1 cellular context compared by ENCODE assay signal in the genomic region with DNA sequence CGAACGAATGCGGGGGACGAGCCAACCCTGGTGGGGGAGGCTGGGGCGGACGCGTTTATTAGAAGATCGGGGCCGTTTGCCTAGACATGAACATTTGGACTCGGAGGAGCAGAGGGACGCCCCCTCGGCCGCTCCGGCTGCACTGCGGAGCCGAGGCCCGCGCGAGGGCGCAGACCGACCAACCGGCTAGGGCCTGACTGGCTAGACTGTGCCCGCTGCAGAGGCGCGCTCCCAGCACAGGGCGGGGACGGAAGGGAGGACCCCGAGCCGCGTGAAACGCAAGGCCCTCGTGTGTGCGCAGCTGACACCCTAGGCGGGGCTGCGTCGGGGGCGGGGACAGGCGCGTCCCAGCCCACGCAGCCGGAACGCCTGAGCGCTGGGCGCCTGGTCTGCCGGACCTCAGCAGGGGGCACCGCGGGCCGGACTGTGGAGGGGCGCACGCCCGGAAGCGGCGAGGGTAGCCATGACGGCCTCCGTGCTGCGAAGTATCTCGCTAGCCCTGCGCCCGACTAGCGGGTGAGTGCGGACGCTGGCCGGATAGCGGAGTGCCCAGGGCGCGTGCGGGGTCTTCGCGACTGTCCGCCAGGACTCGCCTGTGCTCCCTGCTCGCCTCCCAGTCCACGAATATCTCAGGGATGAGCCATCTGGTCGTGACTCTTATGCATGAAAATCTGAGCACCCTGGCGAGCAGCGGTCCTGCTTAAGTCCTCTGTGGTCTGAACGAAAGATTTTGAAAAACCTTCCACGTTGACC.
A peak's percentile ranks its signal among the peaks of the same experiment; 100 is the strongest.
TF ChIP-seq lines count a peak whose summit lies in the region.

A gene (plus strand): TSS at position 454 of the 753 bp plus-strand sequence. CDS start 10 bp downstream, at position 464.

TF ChIP-seq in GM12878, 131 proteins besides CTCF, POLR2A, EP300 and RAD21 (continued from another document and continues in another):
- TF ChIP-seq, protein P1, sequence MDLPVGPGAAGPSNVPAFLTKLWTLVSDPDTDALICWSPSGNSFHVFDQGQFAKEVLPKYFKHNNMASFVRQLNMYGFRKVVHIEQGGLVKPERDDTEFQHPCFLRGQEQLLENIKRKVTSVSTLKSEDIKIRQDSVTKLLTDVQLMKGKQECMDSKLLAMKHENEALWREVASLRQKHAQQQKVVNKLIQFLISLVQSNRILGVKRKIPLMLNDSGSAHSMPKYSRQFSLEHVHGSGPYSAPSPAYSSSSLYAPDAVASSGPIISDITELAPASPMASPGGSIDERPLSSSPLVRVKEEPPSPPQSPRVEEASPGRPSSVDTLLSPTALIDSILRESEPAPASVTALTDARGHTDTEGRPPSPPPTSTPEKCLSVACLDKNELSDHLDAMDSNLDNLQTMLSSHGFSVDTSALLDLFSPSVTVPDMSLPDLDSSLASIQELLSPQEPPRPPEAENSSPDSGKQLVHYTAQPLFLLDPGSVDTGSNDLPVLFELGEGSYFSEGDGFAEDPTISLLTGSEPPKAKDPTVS (IDR thresholded peaks at IDR 0.05; ENCODE audit: low read depth, low read length): no peak; the same call in 1 of the 2 replicates
- no peak for TF ChIP-seq CHD1 (IDR thresholded peaks at IDR 0.05; ENCODE audit: low read depth, low read length)
- TF ChIP-seq CHD4 (IDR thresholded peaks at IDR 0.05): no peak
- no peak for TF ChIP-seq SUZ12 (IDR thresholded peaks at IDR 0.05; ENCODE audit: unreplicated experiment)
- peak; percentile 91 for TF ChIP-seq ESRRA (IDR thresholded peaks at IDR 0.05; ENCODE audit: low read length)
- TF ChIP-seq, protein P2, sequence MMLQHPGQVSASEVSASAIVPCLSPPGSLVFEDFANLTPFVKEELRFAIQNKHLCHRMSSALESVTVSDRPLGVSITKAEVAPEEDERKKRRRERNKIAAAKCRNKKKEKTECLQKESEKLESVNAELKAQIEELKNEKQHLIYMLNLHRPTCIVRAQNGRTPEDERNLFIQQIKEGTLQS (IDR thresholded peaks at IDR 0.05; ENCODE audit: borderline replicate concordance, extremely low read depth, low read depth, low read length): no peak
- TF ChIP-seq SIX5 (IDR thresholded peaks at IDR 0.05; ENCODE audit: low read depth, low read length, severe bottlenecking): peak; percentile 70
- TF ChIP-seq NR2C1 (IDR thresholded peaks at IDR 0.05): peak; percentile 76
- TF ChIP-seq, protein P3, sequence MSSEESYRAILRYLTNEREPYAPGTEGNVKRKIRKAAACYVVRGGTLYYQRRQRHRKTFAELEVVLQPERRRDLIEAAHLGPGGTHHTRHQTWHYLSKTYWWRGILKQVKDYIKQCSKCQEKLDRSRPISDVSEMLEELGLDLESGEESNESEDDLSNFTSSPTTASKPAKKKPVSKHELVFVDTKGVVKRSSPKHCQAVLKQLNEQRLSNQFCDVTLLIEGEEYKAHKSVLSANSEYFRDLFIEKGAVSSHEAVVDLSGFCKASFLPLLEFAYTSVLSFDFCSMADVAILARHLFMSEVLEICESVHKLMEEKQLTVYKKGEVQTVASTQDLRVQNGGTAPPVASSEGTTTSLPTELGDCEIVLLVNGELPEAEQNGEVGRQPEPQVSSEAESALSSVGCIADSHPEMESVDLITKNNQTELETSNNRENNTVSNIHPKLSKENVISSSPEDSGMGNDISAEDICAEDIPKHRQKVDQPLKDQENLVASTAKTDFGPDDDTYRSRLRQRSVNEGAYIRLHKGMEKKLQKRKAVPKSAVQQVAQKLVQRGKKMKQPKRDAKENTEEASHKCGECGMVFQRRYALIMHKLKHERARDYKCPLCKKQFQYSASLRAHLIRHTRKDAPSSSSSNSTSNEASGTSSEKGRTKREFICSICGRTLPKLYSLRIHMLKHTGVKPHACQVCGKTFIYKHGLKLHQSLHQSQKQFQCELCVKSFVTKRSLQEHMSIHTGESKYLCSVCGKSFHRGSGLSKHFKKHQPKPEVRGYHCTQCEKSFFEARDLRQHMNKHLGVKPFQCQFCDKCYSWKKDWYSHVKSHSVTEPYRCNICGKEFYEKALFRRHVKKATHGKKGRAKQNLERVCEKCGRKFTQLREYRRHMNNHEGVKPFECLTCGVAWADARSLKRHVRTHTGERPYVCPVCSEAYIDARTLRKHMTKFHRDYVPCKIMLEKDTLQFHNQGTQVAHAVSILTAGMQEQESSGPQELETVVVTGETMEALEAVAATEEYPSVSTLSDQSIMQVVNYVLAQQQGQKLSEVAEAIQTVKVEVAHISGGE (CRISPR knock-in tag; IDR thresholded peaks at IDR 0.05): peak; percentile 100
- TF ChIP-seq, protein P4, sequence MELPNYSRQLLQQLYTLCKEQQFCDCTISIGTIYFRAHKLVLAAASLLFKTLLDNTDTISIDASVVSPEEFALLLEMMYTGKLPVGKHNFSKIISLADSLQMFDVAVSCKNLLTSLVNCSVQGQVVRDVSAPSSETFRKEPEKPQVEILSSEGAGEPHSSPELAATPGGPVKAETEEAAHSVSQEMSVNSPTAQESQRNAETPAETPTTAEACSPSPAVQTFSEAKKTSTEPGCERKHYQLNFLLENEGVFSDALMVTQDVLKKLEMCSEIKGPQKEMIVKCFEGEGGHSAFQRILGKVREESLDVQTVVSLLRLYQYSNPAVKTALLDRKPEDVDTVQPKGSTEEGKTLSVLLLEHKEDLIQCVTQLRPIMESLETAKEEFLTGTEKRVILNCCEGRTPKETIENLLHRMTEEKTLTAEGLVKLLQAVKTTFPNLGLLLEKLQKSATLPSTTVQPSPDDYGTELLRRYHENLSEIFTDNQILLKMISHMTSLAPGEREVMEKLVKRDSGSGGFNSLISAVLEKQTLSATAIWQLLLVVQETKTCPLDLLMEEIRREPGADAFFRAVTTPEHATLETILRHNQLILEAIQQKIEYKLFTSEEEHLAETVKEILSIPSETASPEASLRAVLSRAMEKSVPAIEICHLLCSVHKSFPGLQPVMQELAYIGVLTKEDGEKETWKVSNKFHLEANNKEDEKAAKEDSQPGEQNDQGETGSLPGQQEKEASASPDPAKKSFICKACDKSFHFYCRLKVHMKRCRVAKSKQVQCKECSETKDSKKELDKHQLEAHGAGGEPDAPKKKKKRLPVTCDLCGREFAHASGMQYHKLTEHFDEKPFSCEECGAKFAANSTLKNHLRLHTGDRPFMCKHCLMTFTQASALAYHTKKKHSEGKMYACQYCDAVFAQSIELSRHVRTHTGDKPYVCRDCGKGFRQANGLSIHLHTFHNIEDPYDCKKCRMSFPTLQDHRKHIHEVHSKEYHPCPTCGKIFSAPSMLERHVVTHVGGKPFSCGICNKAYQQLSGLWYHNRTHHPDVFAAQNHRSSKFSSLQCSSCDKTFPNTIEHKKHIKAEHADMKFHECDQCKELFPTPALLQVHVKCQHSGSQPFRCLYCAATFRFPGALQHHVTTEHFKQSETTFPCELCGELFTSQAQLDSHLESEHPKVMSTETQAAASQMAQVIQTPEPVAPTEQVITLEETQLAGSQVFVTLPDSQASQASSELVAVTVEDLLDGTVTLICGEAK (IDR thresholded peaks at IDR 0.05; ENCODE audit: borderline replicate concordance): peak; percentile 96
- TF ChIP-seq CREB1 (IDR thresholded peaks at IDR 0.05; ENCODE audit: low read depth): peak; percentile 91
- peak; percentile 92 for TF ChIP-seq SP1 (IDR thresholded peaks at IDR 0.05; ENCODE audit: low read depth, low read length)
- TF ChIP-seq JUND (IDR thresholded peaks at IDR 0.05; ENCODE audit: low read depth, low read length): peak; percentile 39; the same call in 1 of the 2 replicates
- TF ChIP-seq SMARCA5 (IDR thresholded peaks at IDR 0.05): peak; percentile 95
- TF ChIP-seq, protein P5, sequence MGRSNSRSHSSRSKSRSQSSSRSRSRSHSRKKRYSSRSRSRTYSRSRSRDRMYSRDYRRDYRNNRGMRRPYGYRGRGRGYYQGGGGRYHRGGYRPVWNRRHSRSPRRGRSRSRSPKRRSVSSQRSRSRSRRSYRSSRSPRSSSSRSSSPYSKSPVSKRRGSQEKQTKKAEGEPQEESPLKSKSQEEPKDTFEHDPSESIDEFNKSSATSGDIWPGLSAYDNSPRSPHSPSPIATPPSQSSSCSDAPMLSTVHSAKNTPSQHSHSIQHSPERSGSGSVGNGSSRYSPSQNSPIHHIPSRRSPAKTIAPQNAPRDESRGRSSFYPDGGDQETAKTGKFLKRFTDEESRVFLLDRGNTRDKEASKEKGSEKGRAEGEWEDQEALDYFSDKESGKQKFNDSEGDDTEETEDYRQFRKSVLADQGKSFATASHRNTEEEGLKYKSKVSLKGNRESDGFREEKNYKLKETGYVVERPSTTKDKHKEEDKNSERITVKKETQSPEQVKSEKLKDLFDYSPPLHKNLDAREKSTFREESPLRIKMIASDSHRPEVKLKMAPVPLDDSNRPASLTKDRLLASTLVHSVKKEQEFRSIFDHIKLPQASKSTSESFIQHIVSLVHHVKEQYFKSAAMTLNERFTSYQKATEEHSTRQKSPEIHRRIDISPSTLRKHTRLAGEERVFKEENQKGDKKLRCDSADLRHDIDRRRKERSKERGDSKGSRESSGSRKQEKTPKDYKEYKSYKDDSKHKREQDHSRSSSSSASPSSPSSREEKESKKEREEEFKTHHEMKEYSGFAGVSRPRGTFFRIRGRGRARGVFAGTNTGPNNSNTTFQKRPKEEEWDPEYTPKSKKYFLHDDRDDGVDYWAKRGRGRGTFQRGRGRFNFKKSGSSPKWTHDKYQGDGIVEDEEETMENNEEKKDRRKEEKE (IDR thresholded peaks at IDR 0.05): no peak; the same call in 1 of the 2 replicates
- TF ChIP-seq FOXM1 (IDR thresholded peaks at IDR 0.05; ENCODE audit: low read depth, low read length): no peak
- TF ChIP-seq, protein P6, sequence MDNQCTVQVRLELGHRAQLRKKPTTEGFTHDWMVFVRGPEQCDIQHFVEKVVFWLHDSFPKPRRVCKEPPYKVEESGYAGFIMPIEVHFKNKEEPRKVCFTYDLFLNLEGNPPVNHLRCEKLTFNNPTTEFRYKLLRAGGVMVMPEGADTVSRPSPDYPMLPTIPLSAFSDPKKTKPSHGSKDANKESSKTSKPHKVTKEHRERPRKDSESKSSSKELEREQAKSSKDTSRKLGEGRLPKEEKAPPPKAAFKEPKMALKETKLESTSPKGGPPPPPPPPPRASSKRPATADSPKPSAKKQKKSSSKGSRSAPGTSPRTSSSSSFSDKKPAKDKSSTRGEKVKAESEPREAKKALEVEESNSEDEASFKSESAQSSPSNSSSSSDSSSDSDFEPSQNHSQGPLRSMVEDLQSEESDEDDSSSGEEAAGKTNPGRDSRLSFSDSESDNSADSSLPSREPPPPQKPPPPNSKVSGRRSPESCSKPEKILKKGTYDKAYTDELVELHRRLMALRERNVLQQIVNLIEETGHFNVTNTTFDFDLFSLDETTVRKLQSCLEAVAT (IDR thresholded peaks at IDR 0.05): no peak; the same call in 1 of the 2 replicates
- peak; percentile 100 for TF ChIP-seq ZNF207 (IDR thresholded peaks at IDR 0.05; ENCODE audit: borderline replicate concordance)
- peak; percentile 67 for TF ChIP-seq DPF2 (IDR thresholded peaks at IDR 0.05)
- TF ChIP-seq NR2F1 (conservative IDR thresholded peaks at IDR 0.05): peak; percentile 59
- no peak; the same call in 1 of the 2 replicates for TF ChIP-seq GATAD2B (conservative IDR thresholded peaks at IDR 0.05; ENCODE audit: low read depth)
- peak; percentile 57 for TF ChIP-seq SMAD1 (IDR thresholded peaks at IDR 0.05; ENCODE audit: low read depth, partially characterized antibody)
- TF ChIP-seq RELA (IDR thresholded peaks at IDR 0.05; ENCODE audit: borderline replicate concordance, partially characterized antibody): peak; percentile 89
- TF ChIP-seq GABPA (IDR thresholded peaks at IDR 0.05; ENCODE audit: low read depth): peak; percentile 94
- TF ChIP-seq BMI1 (IDR thresholded peaks at IDR 0.05; ENCODE audit: borderline replicate concordance): no peak
- TF ChIP-seq, protein P7, sequence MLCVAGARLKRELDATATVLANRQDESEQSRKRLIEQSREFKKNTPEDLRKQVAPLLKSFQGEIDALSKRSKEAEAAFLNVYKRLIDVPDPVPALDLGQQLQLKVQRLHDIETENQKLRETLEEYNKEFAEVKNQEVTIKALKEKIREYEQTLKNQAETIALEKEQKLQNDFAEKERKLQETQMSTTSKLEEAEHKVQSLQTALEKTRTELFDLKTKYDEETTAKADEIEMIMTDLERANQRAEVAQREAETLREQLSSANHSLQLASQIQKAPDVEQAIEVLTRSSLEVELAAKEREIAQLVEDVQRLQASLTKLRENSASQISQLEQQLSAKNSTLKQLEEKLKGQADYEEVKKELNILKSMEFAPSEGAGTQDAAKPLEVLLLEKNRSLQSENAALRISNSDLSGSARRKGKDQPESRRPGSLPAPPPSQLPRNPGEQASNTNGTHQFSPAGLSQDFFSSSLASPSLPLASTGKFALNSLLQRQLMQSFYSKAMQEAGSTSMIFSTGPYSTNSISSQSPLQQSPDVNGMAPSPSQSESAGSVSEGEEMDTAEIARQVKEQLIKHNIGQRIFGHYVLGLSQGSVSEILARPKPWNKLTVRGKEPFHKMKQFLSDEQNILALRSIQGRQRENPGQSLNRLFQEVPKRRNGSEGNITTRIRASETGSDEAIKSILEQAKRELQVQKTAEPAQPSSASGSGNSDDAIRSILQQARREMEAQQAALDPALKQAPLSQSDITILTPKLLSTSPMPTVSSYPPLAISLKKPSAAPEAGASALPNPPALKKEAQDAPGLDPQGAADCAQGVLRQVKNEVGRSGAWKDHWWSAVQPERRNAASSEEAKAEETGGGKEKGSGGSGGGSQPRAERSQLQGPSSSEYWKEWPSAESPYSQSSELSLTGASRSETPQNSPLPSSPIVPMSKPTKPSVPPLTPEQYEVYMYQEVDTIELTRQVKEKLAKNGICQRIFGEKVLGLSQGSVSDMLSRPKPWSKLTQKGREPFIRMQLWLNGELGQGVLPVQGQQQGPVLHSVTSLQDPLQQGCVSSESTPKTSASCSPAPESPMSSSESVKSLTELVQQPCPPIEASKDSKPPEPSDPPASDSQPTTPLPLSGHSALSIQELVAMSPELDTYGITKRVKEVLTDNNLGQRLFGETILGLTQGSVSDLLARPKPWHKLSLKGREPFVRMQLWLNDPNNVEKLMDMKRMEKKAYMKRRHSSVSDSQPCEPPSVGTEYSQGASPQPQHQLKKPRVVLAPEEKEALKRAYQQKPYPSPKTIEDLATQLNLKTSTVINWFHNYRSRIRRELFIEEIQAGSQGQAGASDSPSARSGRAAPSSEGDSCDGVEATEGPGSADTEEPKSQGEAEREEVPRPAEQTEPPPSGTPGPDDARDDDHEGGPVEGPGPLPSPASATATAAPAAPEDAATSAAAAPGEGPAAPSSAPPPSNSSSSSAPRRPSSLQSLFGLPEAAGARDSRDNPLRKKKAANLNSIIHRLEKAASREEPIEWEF (IDR thresholded peaks at IDR 0.05; ENCODE audit: insufficient replicate concordance, low read depth, low read length): no peak
- TF ChIP-seq CEBPB (IDR thresholded peaks at IDR 0.05; ENCODE audit: borderline replicate concordance in 1 of 2, low read depth in 2 of 2, low read length in 2 of 2): no peak
- no peak for TF ChIP-seq SPI1 (IDR thresholded peaks at IDR 0.05; ENCODE audit: borderline replicate concordance, insufficient read depth, low read depth, low read length)
